8 cellular contexts compared by ENCODE assay signal in genomic region chr17:50094243-50094752, GRCh38. TPM values are rescaled to one million over a fixed set of nuclear protein-coding genes. Genes with fewer than 3 reads are reported as not detected.
A peak's percentile ranks its signal among the peaks of the same experiment; 100 is the strongest.
DNase-seq lines count a peak whose midpoint lies in the region; ATAC-seq, FAIRE-seq and TF ChIP-seq lines count a peak whose summit lies in the region.

No MANE protein-coding gene starts in this region.

- TF ChIP-seq CTCF in RWPE2 (IDR thresholded peaks at IDR 0.05; ENCODE audit: poor library complexity, severe bottlenecking) (peak; percentile 95), foreskin keratinocyte (conservative IDR thresholded peaks at IDR 0.05) (peak; percentile 87), neural crest cell (conservative IDR thresholded peaks at IDR 0.05) (peak; percentile 93)

- H3K9me3 ChIP-seq in RWPE2 (ENCODE audit: severe bottlenecking): no peaks in the 10 kb centered on the region

- no peaks in the 10 kb centered on the region for H3K36me3 Mint-ChIP-seq in neural crest cell (ENCODE audit: low read depth)

- peak overlapping the region; percentile 93 for H3K4me3 Mint-ChIP-seq in neural crest cell
- H3K4me3 Mint-ChIP-seq in stimulated activated naive CD8-positive, alpha-beta T cell treated with anti-CD3 and anti-CD28 coated beads, Interleukin-15, amount 100 ng/mL, for 72 hours: peak overlapping the region; percentile 90 to 98

- no peaks in the 10 kb centered on the region for H3K9me3 Mint-ChIP-seq in neural crest cell
- H3K9me3 Mint-ChIP-seq in stimulated activated naive CD8-positive, alpha-beta T cell treated with anti-CD3 and anti-CD28 coated beads, Interleukin-15, amount 100 ng/mL, for 72 hours: no peaks in the 10 kb centered on the region

- peaks cover 3% of the 10 kb centered on the region for H3K4me1 ChIP-seq in RWPE2 (ENCODE audit: insufficient read depth, poor library complexity, severe bottlenecking)
- H3K4me1 ChIP-seq in foreskin keratinocyte: no peaks in the 10 kb centered on the region

- ATAC-seq in GM18520 (IDR thresholded peaks at IDR 0.05; ENCODE audit: unreplicated experiment) (peak; percentile 30), RWPE2 (ENCODE audit: low read depth) (peak; percentile 21), foreskin keratinocyte (peak; percentile 49)
- peak; percentile 53 for ATAC-seq in stimulated activated naive CD8-positive, alpha-beta T cell treated with anti-CD3 and anti-CD28 coated beads, Interleukin-15, amount 100 ng/mL, for 72 hours

- peak overlapping the region; percentile 55 for H3K27ac ChIP-seq in RWPE2 (ENCODE audit: poor library complexity, severe bottlenecking)
- no peak overlapping the region for H3K27ac ChIP-seq in foreskin keratinocyte

- peak overlapping the region; percentile 52 for H3K4me3 ChIP-seq in RWPE2 (ENCODE audit: severe bottlenecking)

- DNase-seq in M059J (ENCODE audit: low read depth): peak; percentile 85
- DNase-seq in RWPE2 (ENCODE audit: low spot score): peak; percentile 84
- peak; percentile 89 for DNase-seq in activated gamma-delta T cell treated with anti-CD3 and anti-CD28 coated beads, Interleukin-2, amount 50 U/mL, for 16 hours (ENCODE audit: low read depth)
- peak; percentile 46 to 76 for DNase-seq in foreskin keratinocyte
- DNase-seq in neural crest cell (ENCODE audit: low read depth, low spot score): peak; percentile 98
- DNase-seq in stimulated activated naive CD8-positive, alpha-beta T cell treated with anti-CD3 and anti-CD28 coated beads, Interleukin-15, amount 100 ng/mL, for 72 hours: peak; percentile 88

- peak; percentile 71 for FAIRE-seq in A204.1 (lab: Jason Lieb, UNC)

- H3K27me3 Mint-ChIP-seq in neural crest cell (ENCODE audit: low read depth): no peaks in the 10 kb centered on the region
- no peaks in the 10 kb centered on the region for H3K27me3 Mint-ChIP-seq in stimulated activated naive CD8-positive, alpha-beta T cell treated with anti-CD3 and anti-CD28 coated beads, Interleukin-15, amount 100 ng/mL, for 72 hours

- H3K27ac Mint-ChIP-seq in neural crest cell (ENCODE audit: unreplicated experiment): peak overlapping the region; percentile 92
- H3K27ac Mint-ChIP-seq in stimulated activated naive CD8-positive, alpha-beta T cell treated with anti-CD3 and anti-CD28 coated beads, Interleukin-15, amount 100 ng/mL, for 72 hours: peak overlapping the region; percentile 92 to 93

- H3K36me3 ChIP-seq in RWPE2 (ENCODE audit: low read depth): peaks cover 17% of the 10 kb centered on the region

- H3K27me3 ChIP-seq in RWPE2 (ENCODE audit: insufficient read depth, poor library complexity, severe bottlenecking): no peaks in the 10 kb centered on the region
- no peaks in the 10 kb centered on the region for H3K27me3 ChIP-seq in foreskin keratinocyte

- H3K4me1 Mint-ChIP-seq in neural crest cell: peaks cover 21% of the 10 kb centered on the region
- peaks cover 27% of the 10 kb centered on the region for H3K4me1 Mint-ChIP-seq in stimulated activated naive CD8-positive, alpha-beta T cell treated with anti-CD3 and anti-CD28 coated beads, Interleukin-15, amount 100 ng/mL, for 72 hours

RNA-seq across cellular contexts. Expression of gene PDK2, which starts 0.9 kb away (rescaled TPM):
- total RNA-seq in M059J (2014; rRNA removed; shearing (Covaris generic)): 27.2 and 38.2 TPM in 2 replicates
- total RNA-seq in foreskin keratinocyte (7.3 and 7.5 TPM in 2 replicates), neural crest cell (21.6 and 24.6 TPM in 2 replicates)
- 6.9 and 7.5 TPM in 2 replicates for polyA plus RNA-seq in foreskin keratinocyte

RNA-seq across cellular contexts. Expression of gene SAMD14, which starts 35.7 kb away (rescaled TPM):
- total RNA-seq in M059J (2014; rRNA removed; shearing (Covaris generic)): 0.22 and 0.49 TPM in 2 replicates
- total RNA-seq in foreskin keratinocyte: 0.99 and 2.4 TPM in 2 replicates
- polyA plus RNA-seq in foreskin keratinocyte: 1.4 and 2.4 TPM in 2 replicates
- total RNA-seq in neural crest cell: 26.1 and 28.7 TPM in 2 replicates

RNA-seq across cellular contexts. Expression of gene ITGA3, which starts 38.4 kb away (rescaled TPM):
- total RNA-seq in M059J (2014; rRNA removed; shearing (Covaris generic)): 365 and 711 TPM in 2 replicates
- total RNA-seq in foreskin keratinocyte (1,046 and 1,112 TPM in 2 replicates), neural crest cell (4.5 and 4.8 TPM in 2 replicates)
- 633 and 656 TPM in 2 replicates for polyA plus RNA-seq in foreskin keratinocyte

RNA-seq across cellular contexts. Expression of gene PPP1R9B, which starts 56.2 kb away (rescaled TPM):
- total RNA-seq in M059J (2014; rRNA removed; shearing (Covaris generic)): 14.6 and 36.1 TPM in 2 replicates
- 32.9 and 36.0 TPM in 2 replicates for total RNA-seq in foreskin keratinocyte
- 21.2 and 21.5 TPM in 2 replicates for polyA plus RNA-seq in foreskin keratinocyte
- total RNA-seq in neural crest cell: 67.1 and 68.8 TPM in 2 replicates

Comparison
In these comparisons a context has a peak if more than half of its experiments do, and no peak if none do; other contexts are left out.
1. RNA of gene ITGA3, which starts 38.4 kb away (total RNA-seq): 1,046 to 1,112 TPM in foreskin keratinocyte and 365 to 711 TPM in M059J; 4.5 to 4.8 TPM in neural crest cell; every median in the first group is over 10 times any median in the second.
2. Peak in every context shown above with its lines, with median percentiles within 50 percentile points of each other: ATAC-seq, DNase-seq and CTCF ChIP-seq.